ENCODE assay signal across 8 cellular contexts in the genomic region with DNA sequence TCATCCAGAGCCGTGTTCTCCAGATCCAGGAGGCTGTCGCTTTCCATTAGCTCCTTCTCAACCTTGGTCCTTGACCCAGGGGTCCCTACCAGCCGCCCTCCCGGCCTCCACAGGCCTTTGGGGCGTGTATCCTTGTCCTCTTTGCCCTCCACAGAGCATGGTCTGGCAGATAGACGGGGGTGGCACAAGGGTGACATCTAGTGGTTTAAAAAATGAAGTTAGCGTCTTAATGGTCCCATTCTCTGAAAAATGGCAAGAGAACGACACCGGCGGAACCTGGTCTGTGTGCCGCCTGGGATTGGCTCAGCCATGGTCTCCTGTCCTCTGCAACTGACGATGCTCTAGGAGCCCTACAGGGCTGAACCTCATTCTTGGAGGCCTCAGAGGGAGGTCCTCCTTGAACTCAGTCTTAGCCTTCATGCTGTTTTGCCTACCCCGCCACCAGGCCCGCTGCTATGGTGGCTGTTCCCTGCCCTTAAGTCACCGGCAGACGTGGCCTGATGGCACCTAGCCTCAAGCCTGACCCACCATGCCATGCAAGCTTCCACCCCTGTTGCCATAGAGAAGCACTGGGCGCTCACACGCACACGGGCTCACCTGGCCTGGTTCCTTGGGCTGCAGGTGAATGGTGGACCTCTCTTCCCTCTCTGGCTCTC.
A peak's percentile ranks its signal among the peaks of the same experiment; 100 is the strongest.
DNase-seq lines count a peak whose midpoint lies in the region; ATAC-seq and TF ChIP-seq lines count a peak whose summit lies in the region.

No MANE protein-coding gene starts in this region.

- H2BK5ac ChIP-seq in H9 (ENCODE audit: insufficient read length, low read length): no peak overlapping the region

- H2BK12ac ChIP-seq in H9 (ENCODE audit: insufficient read length, low read depth, low read length): no peak overlapping the region

- no peak overlapping the region for H3K23ac ChIP-seq in H9 (ENCODE audit: insufficient read length, low read depth, low read length)

- H3K27ac Mint-ChIP-seq in Caco-2 (ENCODE audit: unreplicated experiment): no peak overlapping the region
- H3K27ac Mint-ChIP-seq in H9: no peak overlapping the region

- no peak overlapping the region for H3K18ac ChIP-seq in H9 (ENCODE audit: insufficient read length, low read depth, low read length)

- peak; percentile 51 to 64 for TF ChIP-seq CTCF in Caco-2 (IDR thresholded peaks at IDR 0.05; ENCODE audit: insufficient read depth in 1 of 2, low read depth in 1 of 2, low read length in 1 of 2, severe bottlenecking in 1 of 2, unreplicated experiment in 1 of 2)
- TF ChIP-seq CTCF in H9 (conservative IDR thresholded peaks at IDR 0.05): peak; percentile 79
- TF ChIP-seq CTCF in astrocyte of the spinal cord (IDR thresholded peaks at IDR 0.05; ENCODE audit: low read depth, low read length): peak; percentile 28

- no peak overlapping the region for H3T11ph ChIP-seq in H9 (ENCODE audit: low read length)

- H4K8ac ChIP-seq in H9 (replicated peaks; ENCODE audit: insufficient read length, low read depth, low read length): no peak overlapping the region

- CTCF ChIA-PET in Caco-2 (lab: Charles Lee): interaction anchor here (1.8 kb wide), 1 partner anchor 192 kb away, joined by 9 read pairs; no protein-coding TSS in a partner anchor

- H3K27me3 ChIP-seq in Caco-2 (replicated peaks; ENCODE audit: control insufficient read depth, insufficient read depth, low read length): no peaks in the 10 kb centered on the region
- no peaks in the 10 kb centered on the region for H3K27me3 ChIP-seq in H9 (ENCODE audit: insufficient read depth, low read length)

- no peak overlapping the region for H4K91ac ChIP-seq in H9 (ENCODE audit: insufficient read length, low read depth, low read length)

- no peak overlapping the region for H3K27ac ChIP-seq in H9 (ENCODE audit: insufficient read length, low read depth, low read length)

- no peaks in the 10 kb centered on the region for H3K36me3 ChIP-seq in Caco-2 (ENCODE audit: control insufficient read depth, insufficient read depth, low read length)

- no peak overlapping the region for H3K14ac ChIP-seq in H9 (ENCODE audit: insufficient read depth, low read length)

- H3K4me3 Mint-ChIP-seq in Caco-2 (ENCODE audit: unreplicated experiment): no peak overlapping the region
- H3K4me3 Mint-ChIP-seq in H9: no peak overlapping the region

- DNase-seq in Caco-2: peak; percentile 55 to 56
- DNase-seq in H9: peak; percentile 79
- peak; percentile 14 for DNase-seq in NCI-H524 treated with DMSO at 0.1 percent for 48 hours (lab: John Stamatoyannopoulos, UW)
- DNase-seq in astrocyte of the spinal cord (ENCODE audit: low read depth, low spot score): peak; percentile 4
- peak; percentile 27 for DNase-seq in kidney glomerular epithelial cell (lab: John Stamatoyannopoulos, UW)
- no peak for DNase-seq in stimulated activated naive CD4-positive, alpha-beta T cell treated with Interleukin-2 at 50 U/mL for 16 hours (lab: John Stamatoyannopoulos, UW)

- peaks cover 9% of the 10 kb centered on the region for H3K9me3 Mint-ChIP-seq in Caco-2 (ENCODE audit: unreplicated experiment)
- no peaks in the 10 kb centered on the region for H3K9me3 Mint-ChIP-seq in H9

- no peak overlapping the region for H3K56ac ChIP-seq in H9 (ENCODE audit: insufficient read length, low read depth, low read length)

- no peak overlapping the region for H3K4me2 ChIP-seq in H9 (ENCODE audit: insufficient read depth, insufficient read length, low read length)

- no peaks in the 10 kb centered on the region for H3K79me2 ChIP-seq in H9 (ENCODE audit: insufficient read depth, low read length)

- POLR2A ChIA-PET in Caco-2 (lab: Charles Lee): no interaction called here

- ATAC-seq in GM19455 (IDR thresholded peaks at IDR 0.05; ENCODE audit: unreplicated experiment) (no peak), HG02938 (IDR thresholded peaks at IDR 0.05; ENCODE audit: unreplicated experiment) (no peak)

- no peak overlapping the region for H2BK20ac ChIP-seq in H9 (ENCODE audit: low read depth, low read length, poor library complexity, severe bottlenecking)

- H3K4me3 ChIP-seq in Caco-2 (ENCODE audit: low read depth, low read length): no peak overlapping the region
- no peak overlapping the region for H3K4me3 ChIP-seq in astrocyte of the spinal cord (ENCODE audit: low read depth, low read length)

- H3K36me3 Mint-ChIP-seq in Caco-2 (ENCODE audit: insufficient read depth, unreplicated experiment) (no peaks in the 10 kb centered on the region), H9 (ENCODE audit: insufficient read depth in 1 of 3, low read depth in 3 of 3) (no peaks in the 10 kb centered on the region)

- H3K4ac ChIP-seq in H9 (ENCODE audit: low read depth, low read length): no peak overlapping the region

- H3K4me1 ChIP-seq in Caco-2 (no peaks in the 10 kb centered on the region), H9 (ENCODE audit: insufficient read depth, low read length) (no peaks in the 10 kb centered on the region)

- intact Hi-C loops in Caco-2 (cut with micrococcal nuclease; ENCODE audit: unreplicated experiment): no loop called here

- H2AK5ac ChIP-seq in H9 (ENCODE audit: insufficient read length, low read length): no peak overlapping the region

- in situ Hi-C loops in astrocyte of the spinal cord (cut with HindIII; ENCODE audit: low sequenced_read_pairs): no loop called here

- H2AFZ ChIP-seq in H9 (ENCODE audit: low read length): no peak overlapping the region

- H3K4me1 Mint-ChIP-seq in Caco-2 (ENCODE audit: low read depth, unreplicated experiment) (no peaks in the 10 kb centered on the region), H9 (no peaks in the 10 kb centered on the region)

- no peaks in the 10 kb centered on the region for H3K27me3 Mint-ChIP-seq in Caco-2 (ENCODE audit: insufficient read depth, unreplicated experiment)
- peaks cover 94% of the 10 kb centered on the region for H3K27me3 Mint-ChIP-seq in H9 (ENCODE audit: low read depth)

- H3K9me3 ChIP-seq in Caco-2: no peaks in the 10 kb centered on the region
- H3K9me3 ChIP-seq in H9 (ENCODE audit: control insufficient read depth, low read depth, low read length): no peaks in the 10 kb centered on the region

- WGBS in H9 (ENCODE audit: extremely low coverage, insufficient read length, low lambda C conversion rate): no CpG with 5 or more reads among the region's 19 CpGs

- H3K23me2 ChIP-seq in H9 (ENCODE audit: insufficient read length, low read depth, low read length, poor library complexity, severe bottlenecking): no peaks in the 10 kb centered on the region

- no peak overlapping the region for H2BK120ac ChIP-seq in H9 (ENCODE audit: low read depth, low read length, poor library complexity, severe bottlenecking)

- no TSS peak for BruUV-seq in Caco-2 (replicated peaks; lab: Mats Ljungman, UMichigan)

- no peaks in the 10 kb centered on the region for H4K20me1 ChIP-seq in H9 (ENCODE audit: control insufficient read depth, insufficient read depth, insufficient read length)

- H2BK15ac ChIP-seq in H9 (ENCODE audit: low read depth, low read length): no peak overlapping the region

- H3K79me1 ChIP-seq in H9 (ENCODE audit: insufficient read depth, low read depth, low read length, poor library complexity, severe bottlenecking): no peaks in the 10 kb centered on the region

- H3K9ac ChIP-seq in H9 (ENCODE audit: extremely low read depth, insufficient read length, low read length): no peak overlapping the region

- H4K5ac ChIP-seq in H9 (ENCODE audit: insufficient read length, low read depth, low read length): no peak overlapping the region

Comparison
In these comparisons a context has a peak if more than half of its experiments do, and no peak if none do; other contexts are left out.
1. CTCF ChIP-seq: peak in every context shown above with its lines; median percentile 79 in H9; 58 in Caco-2; 28 in astrocyte of the spinal cord.